In the genomic region with DNA sequence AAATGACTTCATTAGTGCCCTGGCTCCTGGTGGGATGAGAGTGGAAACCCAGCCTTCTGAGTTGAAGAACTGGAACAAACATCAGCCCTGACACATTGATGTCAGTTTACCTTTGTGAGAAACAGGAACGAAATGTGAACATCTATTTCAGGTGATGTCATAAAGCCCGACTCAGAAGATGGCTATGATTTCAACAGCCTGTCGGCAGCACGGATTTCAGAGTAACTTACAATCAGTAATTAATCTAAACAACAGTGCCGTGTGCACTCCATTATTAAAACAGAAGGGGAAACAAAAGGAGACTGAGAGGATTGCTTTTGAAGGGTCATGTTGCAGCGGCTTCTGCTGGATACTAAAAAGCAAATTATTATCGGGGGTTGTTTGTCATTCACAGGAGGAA, we compare ENCODE assay signal across 14 cellular contexts.
DNase-seq lines count a peak whose midpoint lies in the region; ATAC-seq lines count a peak whose summit lies in the region.
"Had no signal": no experiment of that assay in that cellular context is flagged by ENCODE, and none has a peak within 500 bp of the region (broad histone marks: within the 10 kb centered on the region; RNA-seq: fewer than 3 reads in every experiment).

No MANE protein-coding gene starts in this region.

- H3K36me3 ChIP-seq in mesenchymal stem cell (ENCODE audit: control insufficient read depth in 1 of 2, insufficient read depth in 2 of 2, low read depth in 1 of 2, low read length in 2 of 2) = no peaks in the 10 kb centered on the region

- no peak overlapping the region for H3K14ac ChIP-seq in mesenchymal stem cell (ENCODE audit: low read length in 2 of 2)

- no peak overlapping the region for H2AK5ac ChIP-seq in mesenchymal stem cell (ENCODE audit: low read length, severe bottlenecking)

- DNase-seq in NCI-H1105 (lab: John Stamatoyannopoulos, UW) = peak; percentile 19
- peak; percentile 75 for DNase-seq in NCI-H146 treated with DMSO at 0.1 percent for 48 hours (lab: John Stamatoyannopoulos, UW; ENCODE audit: unreplicated experiment)
- peak; percentile 78 for DNase-seq in NCI-H748 treated with DMSO at 0.1 percent for 48 hours (lab: John Stamatoyannopoulos, UW)
- DNase-seq in mesenchymal stem cell = no peak
- DNase-seq in head of caudate nucleus = no peak
- DNase-seq in AG20443 (ENCODE audit: low spot score) = no peak
- DNase-seq: CD8-positive, alpha-beta T cell; GOT3; Kasumi-1; NCI-H187 treated with DMSO at 0.1 percent for 48 hours; NCI-H524 treated with DMSO at 0.1 percent for 48 hours; T-helper 1 cell had no signal

- H3K4me2 ChIP-seq in mesenchymal stem cell (ENCODE audit: low read length, poor library complexity, severe bottlenecking) = no peak overlapping the region

- H3K27ac ChIP-seq in mesenchymal stem cell (ENCODE audit: low read length, poor library complexity, severe bottlenecking) = no peak overlapping the region

- no peak overlapping the region for H4K91ac ChIP-seq in mesenchymal stem cell (ENCODE audit: low read length)

- H3K4me3 ChIP-seq in mesenchymal stem cell (ENCODE audit: insufficient read depth in 1 of 2, low read depth in 1 of 2, low read length in 2 of 2) = no peak overlapping the region

- H3K4me1 ChIP-seq in mesenchymal stem cell (ENCODE audit: control insufficient read depth, insufficient read depth, low read depth, low read length) = peaks cover 16% of the 10 kb centered on the region

- intact Hi-C loops in head of caudate nucleus (cut with DNase I) = no loop called here

- 75% methylated on average over 5 of the region's 7 CpGs for WGBS in mesenchymal stem cell

- no peak overlapping the region for H2BK120ac ChIP-seq in mesenchymal stem cell (ENCODE audit: low read depth, low read length)

- H3K4ac ChIP-seq in mesenchymal stem cell (ENCODE audit: low read depth in 1 of 2, low read length in 2 of 2) = no peak overlapping the region

- H2BK15ac ChIP-seq in mesenchymal stem cell (ENCODE audit: low read depth, poor library complexity, severe bottlenecking) = peak overlapping the region; percentile 26

- no peak overlapping the region for H2AFZ ChIP-seq in mesenchymal stem cell (ENCODE audit: low read depth, low read length)

- ATAC-seq in GM21576 (IDR thresholded peaks at IDR 0.05; ENCODE audit: unreplicated experiment) (no peak), HG02642 (IDR thresholded peaks at IDR 0.05; ENCODE audit: poor library complexity, unreplicated experiment) (no peak)
- ATAC-seq: CD8-positive, alpha-beta T cell had no signal

- H4K8ac ChIP-seq in mesenchymal stem cell (ENCODE audit: low read length) = no peak overlapping the region

- H3K9me3 ChIP-seq in mesenchymal stem cell (ENCODE audit: control insufficient read depth, low read length) = no peaks in the 10 kb centered on the region

- no peak overlapping the region for H3K18ac ChIP-seq in mesenchymal stem cell (ENCODE audit: low read depth in 1 of 2, low read length in 2 of 2)

- H2BK12ac ChIP-seq in mesenchymal stem cell (ENCODE audit: low read length in 2 of 2) = no peak overlapping the region

- no peaks in the 10 kb centered on the region for H3K79me1 ChIP-seq in mesenchymal stem cell (replicated peaks; ENCODE audit: low read length, poor library complexity, severe bottlenecking)

- H3K9ac ChIP-seq in mesenchymal stem cell (ENCODE audit: low read length) = no peak overlapping the region

- H2BK5ac ChIP-seq in mesenchymal stem cell (ENCODE audit: low read depth, low read length, poor library complexity, severe bottlenecking) = no peak overlapping the region

- H3K27me3 ChIP-seq in mesenchymal stem cell (ENCODE audit: control insufficient read depth in 1 of 2, insufficient read depth in 1 of 2, low read length in 2 of 2) = peaks cover 0 to 4% of the 10 kb centered on the region in 2 experiments

- H3K23ac ChIP-seq in mesenchymal stem cell (ENCODE audit: low read length in 2 of 2) = no peak overlapping the region

Comparison
In these comparisons a context has a peak if more than half of its experiments do, and no peak if none do; other contexts are left out.
1. DNase-seq: peak in NCI-H1105 (single experiment), NCI-H146 treated with DMSO at 0.1 percent for 48 hours (single experiment) and NCI-H748 treated with DMSO at 0.1 percent for 48 hours (single experiment); none in mesenchymal stem cell (single experiment), head of caudate nucleus (0 of 42) and AG20443 (single experiment).